In genomic region chr16:68086860-68087268, GRCh38 we compare ENCODE assay signal across 8 cellular contexts. TPM values are rescaled to one million over a fixed set of nuclear protein-coding genes. Genes with fewer than 3 reads are reported as not detected.
DNase-seq lines count a peak whose midpoint lies in the region; ATAC-seq and TF ChIP-seq lines count a peak whose summit lies in the region.

No MANE protein-coding gene starts in this region.

- TF ChIP-seq CTCF in GM12864 (IDR thresholded peaks at IDR 0.05; ENCODE audit: low read depth, low read length, missing control alignments) (no peak), PC-3 (conservative IDR thresholded peaks at IDR 0.05; ENCODE audit: low read depth, low read length) (no peak), endothelial cell (IDR thresholded peaks at IDR 0.05; ENCODE audit: unreplicated experiment) (no peak), psoas muscle (IDR thresholded peaks at IDR 0.05) (no peak)

- H3F3A ChIP-seq in PC-3 (ENCODE audit: low read length, unreplicated experiment) = no peaks in the 10 kb centered on the region

- H3K9me2 ChIP-seq in PC-3 (replicated peaks; ENCODE audit: low read length) = no peaks in the 10 kb centered on the region

- H3K4me3 Mint-ChIP-seq in endothelial cell (ENCODE audit: unreplicated experiment) = peak overlapping the region; percentile 100

- H3K27ac ChIP-seq in PC-3 (ENCODE audit: low read length) (no peak overlapping the region), psoas muscle (peak overlapping the region; percentile 90)

- WGBS in psoas muscle, 3 donors = 7 to 10% (median 7%) methylated on average over 6 of the region's 6 CpGs

- H3K9ac ChIP-seq in PC-3 (ENCODE audit: low read length) = peak overlapping the region; percentile 76; the same call in 1 of the 2 replicates

- peaks cover 11% of the 10 kb centered on the region for H3K36me3 Mint-ChIP-seq in endothelial cell (ENCODE audit: low read depth, unreplicated experiment)

- 0 out of 2 replicates have a peak, but pooled peaks cover 8% of the 10 kb centered on the region for H4K20me1 ChIP-seq in PC-3 (ENCODE audit: low read length)

- POLR2A ChIA-PET in PC-3 (lab: Charles Lee; ENCODE audit: unreplicated experiment) = interaction anchor here (0.6 to 0.7 kb wide), 2 partner anchors 100 to 129 kb away, joined by 10 to 13 read pairs; no protein-coding TSS in a partner anchor

- H3K4me1 ChIP-seq in PC-3 (ENCODE audit: insufficient read depth, low read length) = 0 out of 2 replicates have a peak, but pooled peaks cover 9% of the 10 kb centered on the region
- H3K4me1 ChIP-seq in psoas muscle = peaks cover 56% of the 10 kb centered on the region

- no TSS peak for BruUV-seq in PC-3 (replicated peaks; lab: Mats Ljungman, UMichigan)

- H3K79me2 ChIP-seq in PC-3 (ENCODE audit: low read length) = peaks cover 61% of the 10 kb centered on the region

- H3K36me3 ChIP-seq in PC-3 (ENCODE audit: low read depth, low read length) (no peaks in the 10 kb centered on the region), psoas muscle (ENCODE audit: insufficient read depth in 1 of 2, low read depth in 1 of 2) (no peaks in the 10 kb centered on the region)

- H3K4me1 Mint-ChIP-seq in endothelial cell (ENCODE audit: unreplicated experiment) = peaks cover 20% of the 10 kb centered on the region

- H3K9me3 ChIP-seq in PC-3 (ENCODE audit: low read length) (no peaks in the 10 kb centered on the region), psoas muscle (no peaks in the 10 kb centered on the region)

- DNase-seq in GM12864 (ENCODE audit: low read depth) = no peak
- peak; percentile 12 for DNase-seq in PC-3
- no peak for DNase-seq in endothelial cell (ENCODE audit: low spot score)
- no peak for DNase-seq in psoas muscle
- DNase-seq in DMS79 treated with DMSO at 0.1 percent for 48 hours (lab: John Stamatoyannopoulos, UW) = no peak
- no peak for DNase-seq in cortex of kidney (lab: John Stamatoyannopoulos, UW)

- peaks cover 7% of the 10 kb centered on the region for H3K27me3 Mint-ChIP-seq in endothelial cell (ENCODE audit: unreplicated experiment)

- H3K4me2 ChIP-seq in PC-3 (ENCODE audit: low read length) = peak overlapping the region; percentile 93

- CTCF ChIA-PET in PC-3 (lab: Charles Lee) = no interaction called here

- no peaks in the 10 kb centered on the region for H3K9me3 Mint-ChIP-seq in endothelial cell (ENCODE audit: unreplicated experiment)

- ATAC-seq in PC-3 (0 out of 2 replicates have a peak, but pooled peaks have one; percentile 12), psoas muscle (no peak), GM18517 (IDR thresholded peaks at IDR 0.05; ENCODE audit: unreplicated experiment) (no peak), HG02870 (IDR thresholded peaks at IDR 0.05; ENCODE audit: unreplicated experiment) (no peak)

- H3K27ac Mint-ChIP-seq in endothelial cell (ENCODE audit: unreplicated experiment) = peak overlapping the region; percentile 75

- peak overlapping the region; percentile 92 for H2AFZ ChIP-seq in PC-3 (ENCODE audit: low read length)

- intact Hi-C loops in PC-3 (cut with micrococcal nuclease) (loop anchor here (5.0 kb wide), 1 partner anchor 150 kb away; the partner anchor contains the start of gene ESRP2), psoas muscle (cut with DNase I) (no loop called here)

- H3K4me3 ChIP-seq in GM12864 (ENCODE audit: low read depth, low read length) (peak overlapping the region; percentile 84), PC-3 (ENCODE audit: low read length) (peak overlapping the region; percentile 89), psoas muscle (peak overlapping the region; percentile 87)

- no peaks in the 10 kb centered on the region for H3K27me3 ChIP-seq in PC-3 (ENCODE audit: low read length)
- H3K27me3 ChIP-seq in psoas muscle (ENCODE audit: insufficient read depth in 3 of 3, low read length in 2 of 3) = no peaks in the 10 kb centered on the region

RNA-seq across cellular contexts. Expression of gene NFATC3, which starts 1.7 kb away (rescaled TPM):
- total RNA-seq in PC-3 (2014; rRNA removed) (12.1 and 14.5 TPM in 2 replicates), endothelial cell (ENCODE audit: unreplicated experiment) (38.4 TPM), psoas muscle (10 to 100 TPM; 40.8 to 53.5 (median 44.0) TPM)
- polyA plus RNA-seq in psoas muscle = 10 to 100 TPM in 2 of 3 donors, 1 to 10 TPM in 1; 9.8 to 43.1 (median 17.3) TPM
